Comparison of ENCODE assay signal across 15 cellular contexts in the genomic region with DNA sequence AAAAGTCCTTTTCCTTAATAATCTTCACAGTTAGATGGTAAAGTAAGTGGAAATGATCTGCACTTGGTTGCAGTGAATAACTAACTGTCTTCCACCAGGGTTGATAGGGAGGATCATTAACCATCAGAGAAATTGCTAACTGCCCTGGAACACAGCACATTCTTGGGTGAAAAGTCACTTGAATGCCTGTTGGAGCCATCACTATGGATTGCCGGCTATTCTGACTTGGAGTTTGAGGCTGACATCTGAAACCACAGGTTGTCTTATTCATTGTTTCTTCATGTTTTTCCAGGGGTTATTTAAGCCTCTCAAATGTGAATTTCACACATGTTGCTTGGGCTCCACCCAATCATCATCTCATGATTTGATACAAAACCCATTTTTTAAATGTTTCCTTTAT.
DNase-seq lines count a peak whose midpoint lies in the region; ATAC-seq, FAIRE-seq and TF ChIP-seq lines count a peak whose summit lies in the region.
"Had no signal": no experiment of that assay in that cellular context is flagged by ENCODE, and none has a peak within 500 bp of the region (broad histone marks: within the 10 kb centered on the region; RNA-seq: fewer than 3 reads in every experiment).

No MANE protein-coding gene starts in this region.

- H3K4me2 ChIP-seq in fibroblast of lung (ENCODE audit: extremely low read depth, insufficient read depth, low read length), result no peak overlapping the region

- no peak overlapping the region for H3K9ac ChIP-seq in fibroblast of lung (ENCODE audit: insufficient read depth, low read length)

- TF ChIP-seq CTCF in fibroblast of lung (conservative IDR thresholded peaks at IDR 0.05 in 1 of 2, IDR thresholded peaks at IDR 0.05 in 1 of 2; ENCODE audit: low read depth in 1 of 2, low read length in 2 of 2), result no peak

- no peak overlapping the region for H3K27ac ChIP-seq in fibroblast of lung (ENCODE audit: insufficient read depth, low read length)
- H3K27ac ChIP-seq: C4-2B, testis had no signal

- H3K36me3 ChIP-seq in fibroblast of lung (ENCODE audit: control insufficient read depth, insufficient read depth, low read length), result no peaks in the 10 kb centered on the region

- H3K4me3 Mint-ChIP-seq in T-helper 17 cell, result no peak overlapping the region
- H3K4me3 Mint-ChIP-seq: activated naive CD4-positive, alpha-beta T cell treated with anti-CD3 and anti-CD28 coated beads, Interleukin-2, amount 10 ng/mL, durations not matched to agents 7 days and 5 days; IgD-negative memory B cell; WTC11 had no signal

- no peaks in the 10 kb centered on the region for H3K36me3 Mint-ChIP-seq in T-helper 17 cell (ENCODE audit: low read depth)
- H3K36me3 Mint-ChIP-seq: activated naive CD4-positive, alpha-beta T cell treated with anti-CD3 and anti-CD28 coated beads, Interleukin-2, amount 10 ng/mL, durations not matched to agents 7 days and 5 days; WTC11 had no signal

- H3K27me3 ChIP-seq in fibroblast of lung (ENCODE audit: control insufficient read depth, insufficient read depth, low read length), result no peaks in the 10 kb centered on the region
- H3K27me3 ChIP-seq: testis had no signal

- no peaks in the 10 kb centered on the region for H3K4me1 ChIP-seq in fibroblast of lung (ENCODE audit: control insufficient read depth, extremely low read depth, insufficient read depth, low read length)
- H3K4me1 ChIP-seq: testis had no signal

- no peak for ATAC-seq in stimulated activated naive CD8-positive, alpha-beta T cell treated with anti-CD3 and anti-CD28 coated beads, Interleukin-15, Interleukin-2, amounts not matched to agents 100 U/mL and 50 U/mL, for 24 hours
- ATAC-seq in GM21723 (IDR thresholded peaks at IDR 0.05; ENCODE audit: unreplicated experiment), result no peak
- ATAC-seq in T-helper 17 cell, result no peak
- ATAC-seq: esophagus mucosa, WTC11 had no signal

- H3K4me3 ChIP-seq in fibroblast of lung (replicated peaks in 1 of 4; ENCODE audit: control extremely low read depth in 1 of 4, insufficient read depth in 1 of 4, low read depth in 3 of 4, low read length in 4 of 4), result no peak overlapping the region
- H3K4me3 ChIP-seq: testis had no signal

- no peaks in the 10 kb centered on the region for H3K9me3 ChIP-seq in fibroblast of lung (ENCODE audit: control insufficient read depth, insufficient read depth, low read depth, low read length)
- no peaks in the 10 kb centered on the region for H3K9me3 ChIP-seq in T-helper 17 cell (ENCODE audit: control insufficient read depth, low read length, poor library complexity, severe bottlenecking)
- H3K9me3 ChIP-seq: testis had no signal

- H3K27me3 Mint-ChIP-seq in T-helper 17 cell, result no peaks in the 10 kb centered on the region
- H3K27me3 Mint-ChIP-seq: activated naive CD4-positive, alpha-beta T cell treated with anti-CD3 and anti-CD28 coated beads, Interleukin-2, amount 10 ng/mL, durations not matched to agents 7 days and 5 days; IgD-negative memory B cell had no signal

- H3K79me2 ChIP-seq in fibroblast of lung (ENCODE audit: control insufficient read depth, insufficient read depth, low read length), result no peaks in the 10 kb centered on the region

- no peak overlapping the region for H2AFZ ChIP-seq in fibroblast of lung (ENCODE audit: low read length)

- peak; percentile 65 for DNase-seq in Daoy (ENCODE audit: low read depth)
- peak; percentile 90 for DNase-seq in RCC 7860 (ENCODE audit: low spot score)
- DNase-seq in fibroblast of lung (ENCODE audit: low read depth in 2 of 2), result peak; percentile 56 to 95
- DNase-seq in renal cortical epithelial cell (ENCODE audit: low read depth), result peak; percentile 92
- DNase-seq in ureter (ENCODE audit: low spot score), result no peak
- no peak for DNase-seq in stimulated activated naive CD8-positive, alpha-beta T cell treated with anti-CD3 and anti-CD28 coated beads, Interleukin-15, Interleukin-2, amounts not matched to agents 100 U/mL and 50 U/mL, for 24 hours
- DNase-seq in T-helper 17 cell, result no peak
- DNase-seq: activated naive CD4-positive, alpha-beta T cell treated with anti-CD3 and anti-CD28 coated beads, Interleukin-2, amount 10 ng/mL, durations not matched to agents 7 days and 5 days; testis had no signal

- H4K20me1 ChIP-seq in fibroblast of lung (ENCODE audit: control insufficient read depth, extremely low read depth, insufficient read depth, low read length), result no peaks in the 10 kb centered on the region

- no peaks in the 10 kb centered on the region for H3K4me1 Mint-ChIP-seq in T-helper 17 cell
- H3K4me1 Mint-ChIP-seq: activated naive CD4-positive, alpha-beta T cell treated with anti-CD3 and anti-CD28 coated beads, Interleukin-2, amount 10 ng/mL, durations not matched to agents 7 days and 5 days; IgD-negative memory B cell had no signal

- peak; percentile 98 for FAIRE-seq in RCC 7860 (lab: Jason Lieb, UNC)
- FAIRE-seq: G401.6 had no signal

- no peak overlapping the region for H3K27ac Mint-ChIP-seq in T-helper 17 cell
- H3K27ac Mint-ChIP-seq: activated naive CD4-positive, alpha-beta T cell treated with anti-CD3 and anti-CD28 coated beads, Interleukin-2, amount 10 ng/mL, durations not matched to agents 7 days and 5 days; IgD-negative memory B cell; WTC11 had no signal

Comparison
In these comparisons a context has a peak if more than half of its experiments do, and no peak if none do; other contexts are left out.
1. DNase-seq: peak in Daoy (single experiment), RCC 7860 (single experiment), fibroblast of lung (2 of 2) and renal cortical epithelial cell (single experiment); none in ureter (single experiment), stimulated activated naive CD8-positive, alpha-beta T cell treated with anti-CD3 and anti-CD28 coated beads, Interleukin-15, Interleukin-2, amounts not matched to agents 100 U/mL and 50 U/mL, for 24 hours (single experiment) and T-helper 17 cell (0 of 3).